ENCODE assay signal across 11 cellular contexts in the genomic region with DNA sequence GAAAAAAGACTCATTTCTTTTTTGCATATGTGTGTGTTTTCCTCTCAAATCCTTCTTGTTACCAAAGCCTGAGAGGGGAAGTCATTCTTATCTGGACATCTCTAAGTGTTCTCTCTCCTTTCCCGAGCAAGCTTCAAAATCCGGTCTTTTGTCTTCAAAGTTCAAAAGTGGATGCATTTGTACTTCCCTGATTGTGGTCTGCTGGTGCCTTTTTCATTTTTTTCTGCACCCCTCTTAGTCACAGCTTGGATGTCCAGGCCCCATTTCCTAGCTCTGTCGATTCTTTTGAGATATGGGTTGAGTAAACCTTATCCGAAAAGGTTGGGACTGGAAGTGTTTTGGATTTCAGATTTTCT. TPM values are rescaled to one million over a fixed set of nuclear protein-coding genes. Genes with fewer than 3 reads are reported as not detected.
DNase-seq lines count a peak whose midpoint lies in the region; ATAC-seq and TF ChIP-seq lines count a peak whose summit lies in the region.
"Had no signal": no experiment of that assay in that cellular context is flagged by ENCODE, and none has a peak within 500 bp of the region (broad histone marks: within the 10 kb centered on the region; RNA-seq: fewer than 3 reads in every experiment).

No MANE protein-coding gene starts in this region.

- H3K27ac ChIP-seq in CD8-positive, alpha-beta memory T cell (ENCODE audit: low read depth, low read length), result peak overlapping the region; percentile 88
- H3K27ac ChIP-seq in Panc1 (ENCODE audit: low read length) (peak overlapping the region; percentile 61), colonic mucosa (peak overlapping the region; percentile 65), neural progenitor cell (no peak overlapping the region), prostate gland (no peak overlapping the region)
- H3K27ac ChIP-seq: hepatocyte had no signal

- TF ChIP-seq POLR2A in prostate gland (IDR thresholded peaks at IDR 0.05), result no peak

- TF ChIP-seq CTCF in Panc1 (IDR thresholded peaks at IDR 0.05), result no peak
- no peak for TF ChIP-seq CTCF in colonic mucosa (IDR thresholded peaks at IDR 0.05)
- no peak for TF ChIP-seq CTCF in neural progenitor cell (IDR thresholded peaks at IDR 0.05)
- no peak for TF ChIP-seq CTCF in prostate gland (IDR thresholded peaks at IDR 0.05)
- no peak for TF ChIP-seq CTCF in Caco-2 (IDR thresholded peaks at IDR 0.05; ENCODE audit: insufficient read depth in 1 of 2, low read depth in 1 of 2, low read length in 1 of 2, severe bottlenecking in 1 of 2, unreplicated experiment in 1 of 2)

- WGBS in prostate gland, result 48% methylated on average over 4 of the region's 4 CpGs

- peaks cover 16% of the 10 kb centered on the region for H3F3A ChIP-seq in neural progenitor cell (ENCODE audit: low read depth)

- no peak overlapping the region for H2AFZ ChIP-seq in neural progenitor cell (replicated peaks)
- H2AFZ ChIP-seq: hepatocyte had no signal

- H3K79me2 ChIP-seq in neural progenitor cell (ENCODE audit: low read depth), result no peaks in the 10 kb centered on the region

- peak overlapping the region; percentile 31 to 91 (median 77) for H3K4me3 Mint-ChIP-seq in CD8-positive, alpha-beta memory T cell
- H3K4me3 Mint-ChIP-seq in neural progenitor cell (no peak overlapping the region), Caco-2 (ENCODE audit: unreplicated experiment) (no peak overlapping the region)

- H3K4me1 ChIP-seq in CD8-positive, alpha-beta memory T cell (ENCODE audit: insufficient read depth, low read length), result peaks cover 61% of the 10 kb centered on the region
- H3K4me1 ChIP-seq in Panc1 (ENCODE audit: control insufficient read depth, insufficient read depth, low read length) (peaks cover 50% of the 10 kb centered on the region), colonic mucosa (peaks cover under 1% of the 10 kb centered on the region), neural progenitor cell (peaks cover 52% of the 10 kb centered on the region), prostate gland (replicated peaks) (no peaks in the 10 kb centered on the region), Caco-2 (0 out of 2 replicates have a peak, but pooled peaks cover 7% of the 10 kb centered on the region)

- no peak for ATAC-seq in Panc1
- ATAC-seq in GM19395 (IDR thresholded peaks at IDR 0.05; ENCODE audit: unreplicated experiment), result no peak
- ATAC-seq in HG02840 (IDR thresholded peaks at IDR 0.05; ENCODE audit: low FRiP score, unreplicated experiment), result no peak

- H4K20me1 ChIP-seq in neural progenitor cell (ENCODE audit: low read depth), result no peaks in the 10 kb centered on the region

- H3K9me3 ChIP-seq in CD8-positive, alpha-beta memory T cell (ENCODE audit: low read length), result no peaks in the 10 kb centered on the region
- no peaks in the 10 kb centered on the region for H3K9me3 ChIP-seq in Panc1 (ENCODE audit: control insufficient read depth, insufficient read depth, low read depth, low read length)
- no peaks in the 10 kb centered on the region for H3K9me3 ChIP-seq in colonic mucosa
- H3K9me3 ChIP-seq in neural progenitor cell (ENCODE audit: low read depth), result no peaks in the 10 kb centered on the region
- no peaks in the 10 kb centered on the region for H3K9me3 ChIP-seq in prostate gland
- H3K9me3 ChIP-seq in Caco-2, result no peaks in the 10 kb centered on the region

- H3K9ac ChIP-seq in colonic mucosa (ENCODE audit: low read depth in 2 of 2, low read length in 2 of 2) (no peak overlapping the region), neural progenitor cell (no peak overlapping the region)

- CTCF ChIA-PET in CD8-positive, alpha-beta memory T cell (lab: Charles Lee), result interaction anchor here (1.0 to 7.9 kb wide), 20 partner anchors 10 to 472 kb away, joined by 3 to 68 read pairs (median 4); partner anchors contain the start of genes EHD4, MAPKBP1 and RPAP1
- CTCF ChIA-PET in Panc1 (lab: Charles Lee), result interaction anchor here (1.2 kb wide), 1 partner anchor 35 kb away, joined by 3 read pairs; the partner anchor contains the start of gene EHD4
- CTCF ChIA-PET in Caco-2 (lab: Charles Lee), result interaction anchor here (1.0 kb wide), 1 partner anchor 10 kb away, joined by 3 read pairs; no protein-coding TSS in a partner anchor

- intact Hi-C loops in Panc1 (cut with micrococcal nuclease; ENCODE audit: unreplicated experiment), result no loop called here
- intact Hi-C loops in colonic mucosa (cut with DNase I), result no loop called here
- intact Hi-C loops in prostate gland (cut with DNase I), result no loop called here
- intact Hi-C loops in Caco-2 (cut with micrococcal nuclease; ENCODE audit: unreplicated experiment), result no loop called here

- BruUV-seq in Panc1 (replicated peaks; lab: Mats Ljungman, UMichigan), result no TSS peak
- no TSS peak for BruUV-seq in Caco-2 (replicated peaks; lab: Mats Ljungman, UMichigan)

- H3K36me3 Mint-ChIP-seq in CD8-positive, alpha-beta memory T cell, result peaks cover 0 to 16% (median 4%) of the 10 kb centered on the region in 3 donors
- H3K36me3 Mint-ChIP-seq in neural progenitor cell (peaks cover 2% of the 10 kb centered on the region), Caco-2 (ENCODE audit: insufficient read depth, unreplicated experiment) (peaks cover 71% of the 10 kb centered on the region)

- peak in 1 of 5 donors; percentile 8 for DNase-seq in CD8-positive, alpha-beta memory T cell
- DNase-seq in Panc1 (ENCODE audit: low read depth, low spot score) (no peak), colonic mucosa (no peak), neural progenitor cell (ENCODE audit: low spot score) (no peak), prostate gland (ENCODE audit: low spot score) (no peak), Caco-2 (no peak)
- DNase-seq: DMS79, NCI-H226 had no signal

- no peaks in the 10 kb centered on the region for H3K27me3 ChIP-seq in CD8-positive, alpha-beta memory T cell (ENCODE audit: insufficient read depth, low read length, poor library complexity, severe bottlenecking)
- H3K27me3 ChIP-seq in Panc1 (ENCODE audit: control insufficient read depth, insufficient read depth, low read length) (no peaks in the 10 kb centered on the region), colonic mucosa (no peaks in the 10 kb centered on the region), neural progenitor cell (no peaks in the 10 kb centered on the region), prostate gland (replicated peaks; ENCODE audit: insufficient read depth) (no peaks in the 10 kb centered on the region), Caco-2 (replicated peaks; ENCODE audit: control insufficient read depth, insufficient read depth, low read length) (no peaks in the 10 kb centered on the region)
- H3K27me3 ChIP-seq: hepatocyte had no signal

- no peaks in the 10 kb centered on the region for H3K36me3 ChIP-seq in CD8-positive, alpha-beta memory T cell (ENCODE audit: insufficient read depth, low read length)
- H3K36me3 ChIP-seq in Panc1 (ENCODE audit: control insufficient read depth, insufficient read depth, low read length) (peaks cover 2% of the 10 kb centered on the region; the same call in 1 of the 2 replicates), colonic mucosa (no peaks in the 10 kb centered on the region), neural progenitor cell (no peaks in the 10 kb centered on the region), prostate gland (no peaks in the 10 kb centered on the region), Caco-2 (ENCODE audit: control insufficient read depth, insufficient read depth, low read length) (peaks cover 2% of the 10 kb centered on the region)

- peak overlapping the region; percentile 12 for H3K4me3 ChIP-seq in CD8-positive, alpha-beta memory T cell (ENCODE audit: low read length)
- H3K4me3 ChIP-seq in Panc1 (ENCODE audit: low read depth in 2 of 2, low read length in 2 of 2) (no peak overlapping the region), colonic mucosa (no peak overlapping the region), neural progenitor cell (no peak overlapping the region), prostate gland (no peak overlapping the region), Caco-2 (ENCODE audit: low read depth, low read length) (no peak overlapping the region)
- H3K4me3 ChIP-seq: hepatocyte had no signal

- in situ Hi-C loops in Panc1 (cut with HindIII; ENCODE audit: low pct_unique_long_range_greater_than_20kb, low sequenced_read_pairs), result no loop called here

- POLR2A ChIA-PET in CD8-positive, alpha-beta memory T cell (lab: Charles Lee), result interaction anchor here (0.6 to 2.4 kb wide), 8 partner anchors 34 to 1007 kb away, joined by 3 to 45 read pairs (median 4); partner anchors contain the start of genes EHD4 and MAPKBP1
- POLR2A ChIA-PET in Panc1 (lab: Charles Lee), result no interaction called here
- POLR2A ChIA-PET in Caco-2 (lab: Charles Lee), result no interaction called here

- H3K4me1 Mint-ChIP-seq in CD8-positive, alpha-beta memory T cell, result peaks cover 58 to 66% (median 66%) of the 10 kb centered on the region in 3 donors
- H3K4me1 Mint-ChIP-seq in neural progenitor cell (peaks cover 32% of the 10 kb centered on the region), Caco-2 (ENCODE audit: low read depth, unreplicated experiment) (peaks cover 40% of the 10 kb centered on the region)

- H3K27me3 Mint-ChIP-seq in CD8-positive, alpha-beta memory T cell, result no peaks in the 10 kb centered on the region
- peaks cover 2% of the 10 kb centered on the region for H3K27me3 Mint-ChIP-seq in neural progenitor cell (ENCODE audit: insufficient read depth, low read depth)
- H3K27me3 Mint-ChIP-seq in Caco-2 (ENCODE audit: insufficient read depth, unreplicated experiment), result no peaks in the 10 kb centered on the region

- H3K9me3 Mint-ChIP-seq in CD8-positive, alpha-beta memory T cell, result no peaks in the 10 kb centered on the region
- H3K9me3 Mint-ChIP-seq in neural progenitor cell (no peaks in the 10 kb centered on the region), Caco-2 (ENCODE audit: unreplicated experiment) (no peaks in the 10 kb centered on the region)

- H3K27ac Mint-ChIP-seq in CD8-positive, alpha-beta memory T cell, result peak overlapping the region; percentile 94 to 100 (median 100)
- H3K27ac Mint-ChIP-seq in neural progenitor cell, result no peak overlapping the region
- no peak overlapping the region for H3K27ac Mint-ChIP-seq in Caco-2 (ENCODE audit: unreplicated experiment)

- H3K4me2 ChIP-seq in neural progenitor cell, result peak overlapping the region; percentile 37
- H3K4me2 ChIP-seq: hepatocyte had no signal

RNA-seq across cellular contexts. Expression of gene EHD4, which starts 34.8 kb away (rescaled TPM):
- 10 to 100 TPM; 24.2 to 26.4 TPM for total RNA-seq in CD8-positive, alpha-beta memory T cell
- polyA plus RNA-seq in CD8-positive, alpha-beta memory T cell, result 11.2 TPM
- total RNA-seq in Panc1 (2021; ENCODE audit: unreplicated experiment) (43.2 TPM), colonic mucosa (10 to 100 TPM; 30.3 to 40.0 TPM), neural progenitor cell (ENCODE audit: low replicate concordance) (6.9 and 11.9 TPM in 2 replicates), prostate gland (10 to 100 TPM; 18.4 to 22.6 TPM), Caco-2 (2022) (31.6 TPM in 2 replicates)
- 33.9 TPM for polyA plus RNA-seq in Panc1 (2012; ENCODE audit: insufficient read length)

RNA-seq across cellular contexts. Expression of gene SPTBN5, which starts 43.7 kb away (rescaled TPM):
- under 1 TPM; 0.31 to 0.39 TPM for total RNA-seq in CD8-positive, alpha-beta memory T cell
- not detected for polyA plus RNA-seq in CD8-positive, alpha-beta memory T cell
- total RNA-seq in Panc1 (2021; ENCODE audit: unreplicated experiment) (2.1 TPM), colonic mucosa (1 to 10 TPM in 1 of 2 donors, under 1 TPM in 1; 0.72 to 2.3 TPM), neural progenitor cell (ENCODE audit: low replicate concordance) (0.15 TPM in 1 of 2 replicates, not detected in the other), prostate gland (1 to 10 TPM; 1.2 to 2.2 TPM), Caco-2 (2022) (2.3 and 2.5 TPM in 2 replicates)
- 1.6 TPM for polyA plus RNA-seq in Panc1 (2012; ENCODE audit: insufficient read length)

Comparison
In these comparisons a context has a peak if more than half of its experiments do, and no peak if none do; other contexts are left out.
1. H3K27ac ChIP-seq: peak in CD8-positive, alpha-beta memory T cell (single experiment), Panc1 (single experiment) and colonic mucosa (single experiment); none in neural progenitor cell (single experiment) and prostate gland (0 of 2).
2. H3K27ac Mint-ChIP-seq: peak in CD8-positive, alpha-beta memory T cell (8 of 8); none in neural progenitor cell (single experiment) and Caco-2 (single experiment).
3. H3K4me3 Mint-ChIP-seq: peak in CD8-positive, alpha-beta memory T cell (7 of 7); none in neural progenitor cell (single experiment) and Caco-2 (single experiment).